In genomic region chr12:111182391-111182790, GRCh38 we compare ENCODE assay signal across 19 cellular contexts.
DNase-seq lines count a peak whose midpoint lies in the region; ATAC-seq and TF ChIP-seq lines count a peak whose summit lies in the region.
"Had no signal": no experiment of that assay in that cellular context is flagged by ENCODE, and none has a peak within 500 bp of the region (broad histone marks: within the 10 kb centered on the region; RNA-seq: fewer than 3 reads in every experiment).

No MANE protein-coding gene starts in this region.

- peaks cover 5% of the 10 kb centered on the region for H4K20me1 ChIP-seq in H9 (ENCODE audit: control insufficient read depth, insufficient read depth, insufficient read length)

- no peak overlapping the region for H3K4me3 Mint-ChIP-seq in H9
- no peak overlapping the region for H3K4me3 Mint-ChIP-seq in T-helper 2 cell treated with Interferon-gamma antibody and Interleukin-4, amounts not matched to agents 5 μg/mL and 100 μg/mL, for 36 hours
- H3K4me3 Mint-ChIP-seq: CD14-positive monocyte had no signal

- H2BK12ac ChIP-seq in H9 (ENCODE audit: insufficient read length, low read depth, low read length) (no peak overlapping the region), mesenchymal stem cell (ENCODE audit: low read length in 2 of 2) (no peak overlapping the region)

- H4K8ac ChIP-seq in H9 (replicated peaks; ENCODE audit: insufficient read length, low read depth, low read length) (no peak overlapping the region), mesenchymal stem cell (ENCODE audit: low read length) (no peak overlapping the region)

- no peaks in the 10 kb centered on the region for H3K9me3 Mint-ChIP-seq in H9
- H3K9me3 Mint-ChIP-seq in T-helper 2 cell treated with Interferon-gamma antibody and Interleukin-4, amounts not matched to agents 5 μg/mL and 100 μg/mL, for 36 hours, result no peaks in the 10 kb centered on the region

- H3K27me3 ChIP-seq in H9 (ENCODE audit: insufficient read depth, low read length) (no peaks in the 10 kb centered on the region), mesenchymal stem cell (ENCODE audit: control insufficient read depth in 1 of 2, insufficient read depth in 1 of 2, low read length in 2 of 2) (peaks cover 10 to 60% of the 10 kb centered on the region in 2 experiments)
- H3K27me3 ChIP-seq: BE2C had no signal

- no peak overlapping the region; a peak in 1 of 7 replicates for H3K27ac Mint-ChIP-seq in H9
- no peak overlapping the region for H3K27ac Mint-ChIP-seq in T-helper 2 cell treated with Interferon-gamma antibody and Interleukin-4, amounts not matched to agents 5 μg/mL and 100 μg/mL, for 36 hours

- no peaks in the 10 kb centered on the region; a peak in 1 of 7 replicates for H3K36me3 Mint-ChIP-seq in H9 (ENCODE audit: insufficient read depth in 1 of 3, low read depth in 3 of 3)
- H3K36me3 Mint-ChIP-seq in T-helper 2 cell treated with Interferon-gamma antibody and Interleukin-4, amounts not matched to agents 5 μg/mL and 100 μg/mL, for 36 hours (ENCODE audit: low read depth), result no peaks in the 10 kb centered on the region
- H3K36me3 Mint-ChIP-seq: CD14-positive monocyte had no signal

- H3K79me1 ChIP-seq in H9 (ENCODE audit: insufficient read depth, low read depth, low read length, poor library complexity, severe bottlenecking), result no peaks in the 10 kb centered on the region
- no peaks in the 10 kb centered on the region for H3K79me1 ChIP-seq in mesenchymal stem cell (replicated peaks; ENCODE audit: low read length, poor library complexity, severe bottlenecking)

- H3T11ph ChIP-seq in H9 (ENCODE audit: low read length), result no peak overlapping the region

- H3K23ac ChIP-seq in H9 (ENCODE audit: insufficient read length, low read depth, low read length) (no peak overlapping the region), mesenchymal stem cell (ENCODE audit: low read length in 2 of 2) (no peak overlapping the region)

- H3K23me2 ChIP-seq in H9 (ENCODE audit: insufficient read length, low read depth, low read length, poor library complexity, severe bottlenecking), result no peaks in the 10 kb centered on the region

- H3K4me1 ChIP-seq in H9 (ENCODE audit: insufficient read depth, low read length) (no peaks in the 10 kb centered on the region), mesenchymal stem cell (ENCODE audit: control insufficient read depth, insufficient read depth, low read depth, low read length) (no peaks in the 10 kb centered on the region), mucosa of descending colon (ENCODE audit: low read depth) (no peaks in the 10 kb centered on the region)
- H3K4me1 ChIP-seq: SJSA1 had no signal

- H3K18ac ChIP-seq in H9 (ENCODE audit: insufficient read length, low read depth, low read length) (no peak overlapping the region), mesenchymal stem cell (ENCODE audit: low read depth in 1 of 2, low read length in 2 of 2) (no peak overlapping the region)

- no peaks in the 10 kb centered on the region for H3K79me2 ChIP-seq in H9 (ENCODE audit: insufficient read depth, low read length)

- no peak for ATAC-seq in mucosa of descending colon
- ATAC-seq: PC-3 had no signal

- H2AFZ ChIP-seq in H9 (ENCODE audit: low read length) (no peak overlapping the region), mesenchymal stem cell (ENCODE audit: low read depth, low read length) (no peak overlapping the region)

- no peaks in the 10 kb centered on the region; the same call in 1 of the 2 replicates for H3K27me3 Mint-ChIP-seq in H9 (ENCODE audit: low read depth)
- peaks cover 18% of the 10 kb centered on the region for H3K27me3 Mint-ChIP-seq in T-helper 2 cell treated with Interferon-gamma antibody and Interleukin-4, amounts not matched to agents 5 μg/mL and 100 μg/mL, for 36 hours (ENCODE audit: low read depth)

- H2BK20ac ChIP-seq in H9 (ENCODE audit: low read depth, low read length, poor library complexity, severe bottlenecking), result no peak overlapping the region

- H3K9ac ChIP-seq in H9 (ENCODE audit: extremely low read depth, insufficient read length, low read length) (no peak overlapping the region), mesenchymal stem cell (ENCODE audit: low read length) (no peak overlapping the region)

- H3K9me3 ChIP-seq in H9 (ENCODE audit: control insufficient read depth, low read depth, low read length) (no peaks in the 10 kb centered on the region), mesenchymal stem cell (ENCODE audit: control insufficient read depth, low read length) (no peaks in the 10 kb centered on the region), mucosa of descending colon (no peaks in the 10 kb centered on the region)
- H3K9me3 ChIP-seq: BE2C, SJSA1 had no signal

- H3K4ac ChIP-seq in H9 (ENCODE audit: low read depth, low read length), result no peak overlapping the region
- H3K4ac ChIP-seq in mesenchymal stem cell (ENCODE audit: low read depth in 1 of 2, low read length in 2 of 2), result no peak overlapping the region

- H3K4me3 ChIP-seq in mesenchymal stem cell (ENCODE audit: insufficient read depth in 1 of 2, low read depth in 1 of 2, low read length in 2 of 2) (no peak overlapping the region), mucosa of descending colon (no peak overlapping the region)
- H3K4me3 ChIP-seq: SJSA1 had no signal

- DNase-seq in NCI-H1417 (lab: John Stamatoyannopoulos, UW) (peak in 2 of 3 experiments; percentile 22 to 73), NCI-H1417 treated with DMSO at 0.1 percent for 48 hours (lab: John Stamatoyannopoulos, UW) (no peak), H9 (no peak), NCI-H2227 (lab: John Stamatoyannopoulos, UW; ENCODE audit: unreplicated experiment) (peak; percentile 40), mesenchymal stem cell (no peak), mucosa of descending colon (no peak)
- DNase-seq in activated naive CD4-positive, alpha-beta T cell treated with Interleukin-2 at 50 U/mL for 16 hours, result no peak
- no peak for DNase-seq in T-helper 2 cell treated with Interferon-gamma antibody and Interleukin-4, amounts not matched to agents 5 μg/mL and 100 μg/mL, for 36 hours (ENCODE audit: low spot score)
- DNase-seq: 8988T, ACHN, BE2C, Calu3, DMS79 treated with DMSO at 0.1 percent for 48 hours, NCI-H1092, NCI-H2029, NCI-H446 treated with DMSO at 0.1 percent for 48 hours, PC-3 had no signal

- no peak overlapping the region for H4K5ac ChIP-seq in H9 (ENCODE audit: insufficient read length, low read depth, low read length)

- H3K27ac ChIP-seq in H9 (ENCODE audit: insufficient read length, low read depth, low read length) (no peak overlapping the region), mesenchymal stem cell (ENCODE audit: low read length, poor library complexity, severe bottlenecking) (no peak overlapping the region)
- H3K27ac ChIP-seq: SJSA1 had no signal

- no peak overlapping the region for H3K4me2 ChIP-seq in H9 (ENCODE audit: insufficient read depth, insufficient read length, low read length)
- H3K4me2 ChIP-seq in mesenchymal stem cell (ENCODE audit: low read length, poor library complexity, severe bottlenecking), result no peak overlapping the region

- peaks cover 6 to 23% of the 10 kb centered on the region in 2 experiments; a peak in 3 of 4 replicates for H3K4me1 Mint-ChIP-seq in H9
- no peaks in the 10 kb centered on the region for H3K4me1 Mint-ChIP-seq in T-helper 2 cell treated with Interferon-gamma antibody and Interleukin-4, amounts not matched to agents 5 μg/mL and 100 μg/mL, for 36 hours (ENCODE audit: low read depth)

- no peaks in the 10 kb centered on the region for H3K36me3 ChIP-seq in mesenchymal stem cell (ENCODE audit: control insufficient read depth in 1 of 2, insufficient read depth in 2 of 2, low read depth in 1 of 2, low read length in 2 of 2)
- no peaks in the 10 kb centered on the region for H3K36me3 ChIP-seq in mucosa of descending colon (ENCODE audit: low read depth)
- H3K36me3 ChIP-seq: BE2C, SJSA1 had no signal

- no peak for TF ChIP-seq CTCF in H9 (conservative IDR thresholded peaks at IDR 0.05)
- no peak for TF ChIP-seq CTCF in mucosa of descending colon (IDR thresholded peaks at IDR 0.05)

- no peak overlapping the region for H3K56ac ChIP-seq in H9 (ENCODE audit: insufficient read length, low read depth, low read length)

- no CpG with 5 or more reads among the region's 16 CpGs for WGBS in H9 (ENCODE audit: extremely low coverage, insufficient read length, low lambda C conversion rate)
- WGBS in mesenchymal stem cell, result 78% methylated on average over 16 of the region's 16 CpGs

- H2BK120ac ChIP-seq in H9 (ENCODE audit: low read depth, low read length, poor library complexity, severe bottlenecking) (no peak overlapping the region), mesenchymal stem cell (ENCODE audit: low read depth, low read length) (no peak overlapping the region)

- no peak overlapping the region for H2BK15ac ChIP-seq in H9 (ENCODE audit: low read depth, low read length)
- no peak overlapping the region for H2BK15ac ChIP-seq in mesenchymal stem cell (ENCODE audit: low read depth, poor library complexity, severe bottlenecking)

- no peak overlapping the region for H4K91ac ChIP-seq in H9 (ENCODE audit: insufficient read length, low read depth, low read length)
- peak overlapping the region; percentile 8 for H4K91ac ChIP-seq in mesenchymal stem cell (ENCODE audit: low read length)

- no peak overlapping the region for H2BK5ac ChIP-seq in H9 (ENCODE audit: insufficient read length, low read length)
- no peak overlapping the region for H2BK5ac ChIP-seq in mesenchymal stem cell (ENCODE audit: low read depth, low read length, poor library complexity, severe bottlenecking)

- H3K14ac ChIP-seq in H9 (ENCODE audit: insufficient read depth, low read length) (peak overlapping the region; percentile 40), mesenchymal stem cell (ENCODE audit: low read length in 2 of 2) (no peak overlapping the region)

- H2AK5ac ChIP-seq in H9 (ENCODE audit: insufficient read length, low read length) (no peak overlapping the region), mesenchymal stem cell (ENCODE audit: low read length, severe bottlenecking) (no peak overlapping the region)

- intact Hi-C loops in mucosa of descending colon (cut with DNase I, micrococcal nuclease), result no loop called here

Comparison
In these comparisons a context has a peak if more than half of its experiments do, and no peak if none do; other contexts are left out.
1. DNase-seq: peak in NCI-H1417 (2 of 3) and NCI-H2227 (single experiment); none in NCI-H1417 treated with DMSO at 0.1 percent for 48 hours (single experiment), H9 (single experiment), mesenchymal stem cell (single experiment), activated naive CD4-positive, alpha-beta T cell treated with Interleukin-2 at 50 U/mL for 16 hours (single experiment), mucosa of descending colon (0 of 3) and T-helper 2 cell treated with Interferon-gamma antibody and Interleukin-4, amounts not matched to agents 5 μg/mL and 100 μg/mL, for 36 hours (single experiment).